6 cellular contexts compared by ENCODE assay signal in genomic region chr22:50505776-50506610, GRCh38. TPM values are rescaled to one million over a fixed set of nuclear protein-coding genes. Genes with fewer than 3 reads are reported as not detected.
DNase-seq lines count a peak whose midpoint lies in the region; ATAC-seq and TF ChIP-seq lines count a peak whose summit lies in the region.

No MANE protein-coding gene starts in this region.

- H3K4me2 ChIP-seq in H9 (ENCODE audit: insufficient read depth, insufficient read length, low read length) (no peak overlapping the region), neural progenitor cell (peak overlapping the region; percentile 98)

- H2BK5ac ChIP-seq in H9 (ENCODE audit: insufficient read length, low read length), result no peak overlapping the region

- H4K8ac ChIP-seq in H9 (replicated peaks; ENCODE audit: insufficient read length, low read depth, low read length), result no peak overlapping the region

- H3K4me1 ChIP-seq in H9 (ENCODE audit: insufficient read depth, low read length) (no peaks in the 10 kb centered on the region), neural progenitor cell (peaks cover 16% of the 10 kb centered on the region)

- H2AFZ ChIP-seq in H9 (ENCODE audit: low read length) (no peak overlapping the region), neural progenitor cell (replicated peaks) (no peak overlapping the region)

- peak overlapping the region; percentile 72 for H3K4me3 ChIP-seq in neural progenitor cell

- no peak overlapping the region for H4K5ac ChIP-seq in H9 (ENCODE audit: insufficient read length, low read depth, low read length)

- H3K36me3 Mint-ChIP-seq in H9 (ENCODE audit: insufficient read depth in 1 of 3, low read depth in 3 of 3) (peaks cover 0 to 3% (median 0%) of the 10 kb centered on the region in 3 experiments; a peak in 2 of 7 replicates), neural progenitor cell (peaks cover 2% of the 10 kb centered on the region)
- no peaks in the 10 kb centered on the region for H3K36me3 Mint-ChIP-seq in activated naive CD8-positive, alpha-beta T cell

- H3K18ac ChIP-seq in H9 (ENCODE audit: insufficient read length, low read depth, low read length), result no peak overlapping the region

- no peaks in the 10 kb centered on the region for H3K27me3 Mint-ChIP-seq in H9 (ENCODE audit: low read depth)
- no peaks in the 10 kb centered on the region for H3K27me3 Mint-ChIP-seq in activated naive CD8-positive, alpha-beta T cell
- H3K27me3 Mint-ChIP-seq in neural progenitor cell (ENCODE audit: insufficient read depth, low read depth), result no peaks in the 10 kb centered on the region

- H3K23ac ChIP-seq in H9 (ENCODE audit: insufficient read length, low read depth, low read length), result no peak overlapping the region

- no peak overlapping the region for H3K56ac ChIP-seq in H9 (ENCODE audit: insufficient read length, low read depth, low read length)

- H4K91ac ChIP-seq in H9 (ENCODE audit: insufficient read length, low read depth, low read length), result no peak overlapping the region

- peaks cover 7% of the 10 kb centered on the region for H3K79me1 ChIP-seq in H9 (ENCODE audit: insufficient read depth, low read depth, low read length, poor library complexity, severe bottlenecking)

- no peaks in the 10 kb centered on the region for H4K20me1 ChIP-seq in H9 (ENCODE audit: control insufficient read depth, insufficient read depth, insufficient read length)
- H4K20me1 ChIP-seq in neural progenitor cell (ENCODE audit: low read depth), result peaks cover 25% of the 10 kb centered on the region

- H2BK12ac ChIP-seq in H9 (ENCODE audit: insufficient read length, low read depth, low read length), result no peak overlapping the region

- ATAC-seq in HG02973 (IDR thresholded peaks at IDR 0.05; ENCODE audit: unreplicated experiment) (no peak), GM19395 (IDR thresholded peaks at IDR 0.05; ENCODE audit: unreplicated experiment) (no peak)

- no peaks in the 10 kb centered on the region for H3K9me3 Mint-ChIP-seq in H9
- no peaks in the 10 kb centered on the region for H3K9me3 Mint-ChIP-seq in activated naive CD8-positive, alpha-beta T cell (ENCODE audit: low read depth)
- no peaks in the 10 kb centered on the region for H3K9me3 Mint-ChIP-seq in neural progenitor cell

- H3K23me2 ChIP-seq in H9 (ENCODE audit: insufficient read length, low read depth, low read length, poor library complexity, severe bottlenecking), result peaks cover 12% of the 10 kb centered on the region

- H2BK20ac ChIP-seq in H9 (ENCODE audit: low read depth, low read length, poor library complexity, severe bottlenecking), result no peak overlapping the region

- no peak overlapping the region for H3K9ac ChIP-seq in H9 (ENCODE audit: extremely low read depth, insufficient read length, low read length)
- no peak overlapping the region for H3K9ac ChIP-seq in neural progenitor cell

- no peak overlapping the region for H3K14ac ChIP-seq in H9 (ENCODE audit: insufficient read depth, low read length)

- H3K79me2 ChIP-seq in H9 (ENCODE audit: insufficient read depth, low read length), result peaks cover 9% of the 10 kb centered on the region; the same call in 1 of the 2 replicates
- H3K79me2 ChIP-seq in neural progenitor cell (ENCODE audit: low read depth), result peaks cover 33% of the 10 kb centered on the region

- no CpG with 5 or more reads among the region's 41 CpGs for WGBS in H9 (ENCODE audit: extremely low coverage, insufficient read length, low lambda C conversion rate)

- no peak overlapping the region for H3K4ac ChIP-seq in H9 (ENCODE audit: low read depth, low read length)

- no peak overlapping the region for H2BK120ac ChIP-seq in H9 (ENCODE audit: low read depth, low read length, poor library complexity, severe bottlenecking)

- peak overlapping the region; percentile 92 to 96; a peak in 3 of 5 replicates for H3K4me3 Mint-ChIP-seq in H9
- H3K4me3 Mint-ChIP-seq in activated naive CD8-positive, alpha-beta T cell, result peak overlapping the region; percentile 93
- H3K4me3 Mint-ChIP-seq in neural progenitor cell, result peak overlapping the region; percentile 97

- no peaks in the 10 kb centered on the region for H3K36me3 ChIP-seq in neural progenitor cell

- peaks cover 6% of the 10 kb centered on the region for H3F3A ChIP-seq in neural progenitor cell (ENCODE audit: low read depth)

- H3K4me1 Mint-ChIP-seq in H9 (peaks cover 10 to 14% of the 10 kb centered on the region in 2 experiments), neural progenitor cell (peaks cover 11% of the 10 kb centered on the region)
- H3K4me1 Mint-ChIP-seq in activated naive CD8-positive, alpha-beta T cell (ENCODE audit: low read depth), result peaks cover 12% of the 10 kb centered on the region

- H2BK15ac ChIP-seq in H9 (ENCODE audit: low read depth, low read length), result no peak overlapping the region

- H3K9me3 ChIP-seq in H9 (ENCODE audit: control insufficient read depth, low read depth, low read length) (no peaks in the 10 kb centered on the region), neural progenitor cell (ENCODE audit: low read depth) (no peaks in the 10 kb centered on the region)

- no peaks in the 10 kb centered on the region for H3K27me3 ChIP-seq in H9 (ENCODE audit: insufficient read depth, low read length)
- H3K27me3 ChIP-seq in neural progenitor cell, result no peaks in the 10 kb centered on the region

- no peak overlapping the region for H2AK5ac ChIP-seq in H9 (ENCODE audit: insufficient read length, low read length)

- H3K27ac ChIP-seq in H9 (ENCODE audit: insufficient read length, low read depth, low read length), result no peak overlapping the region
- H3K27ac ChIP-seq in neural progenitor cell, result no peak overlapping the region

- no peak overlapping the region for H3T11ph ChIP-seq in H9 (ENCODE audit: low read length)

- DNase-seq in H9, result peak; percentile 30
- no peak for DNase-seq in neural progenitor cell (ENCODE audit: low spot score)
- DNase-seq in NCI-H510A treated with DMSO at 0.1 percent for 48 hours (lab: John Stamatoyannopoulos, UW), result no peak

- TF ChIP-seq CTCF in H9 (conservative IDR thresholded peaks at IDR 0.05) (no peak), neural progenitor cell (IDR thresholded peaks at IDR 0.05) (no peak)

- H3K27ac Mint-ChIP-seq in H9, result no peak overlapping the region
- no peak overlapping the region for H3K27ac Mint-ChIP-seq in activated naive CD8-positive, alpha-beta T cell
- no peak overlapping the region for H3K27ac Mint-ChIP-seq in neural progenitor cell

RNA-seq across cellular contexts. Expression of gene LMF2, which starts 1.5 kb away (rescaled TPM):
- total RNA-seq in H9 (2021), result 43.6 and 46.0 TPM in 2 replicates
- total RNA-seq in neural progenitor cell (ENCODE audit: low replicate concordance), result 7.1 and 38.2 TPM in 2 replicates

RNA-seq across cellular contexts. Expression of gene NCAPH2, which starts 2.0 kb away (rescaled TPM):
- total RNA-seq in H9 (2021) (76.2 and 78.1 TPM in 2 replicates), neural progenitor cell (ENCODE audit: low replicate concordance) (41.2 and 64.4 TPM in 2 replicates)

RNA-seq across cellular contexts. Expression of gene MIOX, which starts 19.3 kb away (rescaled TPM):
- total RNA-seq in H9 (2021), result 1.4 and 1.5 TPM in 2 replicates
- total RNA-seq in neural progenitor cell (ENCODE audit: low replicate concordance), result not detected in 2 replicates

RNA-seq across cellular contexts. Expression of gene SCO2, which starts 19.4 kb away (rescaled TPM):
- total RNA-seq in H9 (2021), result 3.3 and 3.4 TPM in 2 replicates
- 1.1 TPM in 1 of 2 replicates, not detected in the other for total RNA-seq in neural progenitor cell (ENCODE audit: low replicate concordance)

RNA-seq across cellular contexts. Expression of gene TYMP, which starts 23.8 kb away (rescaled TPM):
- total RNA-seq in H9 (2021), result 0.61 and 1.0 TPM in 2 replicates
- 0.81 TPM in 1 of 2 replicates, not detected in the other for total RNA-seq in neural progenitor cell (ENCODE audit: low replicate concordance)
